ENCODE assay signal across 20 cellular contexts in the genomic region with DNA sequence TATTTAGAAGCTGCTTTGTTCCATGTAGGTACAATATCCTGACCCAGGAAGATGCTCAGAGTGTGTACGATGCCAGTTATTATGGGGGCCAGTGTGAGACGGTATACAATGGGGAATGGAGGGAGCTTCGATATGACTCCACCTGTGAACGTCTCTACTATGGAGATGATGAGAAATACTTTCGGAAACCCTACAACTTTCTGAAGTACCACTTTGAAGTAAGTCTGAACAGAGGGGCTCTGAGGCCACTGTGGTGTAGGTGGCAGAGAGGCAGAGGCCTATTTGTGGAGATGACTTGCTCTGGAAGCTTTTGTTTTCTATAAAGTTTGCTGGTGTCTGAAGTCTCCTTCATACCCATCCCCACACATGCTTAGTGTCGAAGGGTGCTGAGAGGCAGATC. TPM values are rescaled to one million over a fixed set of nuclear protein-coding genes. Genes with fewer than 3 reads are reported as not detected.
DNase-seq lines count a peak whose midpoint lies in the region; ATAC-seq and TF ChIP-seq lines count a peak whose summit lies in the region.
"Had no signal": no experiment of that assay in that cellular context is flagged by ENCODE, and none has a peak within 500 bp of the region (broad histone marks: within the 10 kb centered on the region; RNA-seq: fewer than 3 reads in every experiment).

No MANE protein-coding gene starts in this region.

- no peaks in the 10 kb centered on the region for H4K20me1 ChIP-seq in neural progenitor cell (ENCODE audit: low read depth)

- H3K4me3 ChIP-seq in neural progenitor cell: no peak overlapping the region
- H3K4me3 ChIP-seq: GM12878, GM23338 had no signal

- DNase-seq in activated T-cell treated with anti-CD3 and anti-CD28 coated beads, Interleukin-2, amount 50 U/mL, for 4 hours: no peak
- DNase-seq in activated T-cell treated with anti-CD3 and anti-CD28 coated beads for 4 hours (no peak), neural progenitor cell (ENCODE audit: low spot score) (no peak)
- peak in 1 of 2 donors; percentile 9 for DNase-seq in stimulated activated naive CD8-positive, alpha-beta T cell treated with anti-CD3 and anti-CD28 coated beads, Interleukin-15, amount 100 ng/mL, for 72 hours
- no peak for DNase-seq in stimulated activated naive CD8-positive, alpha-beta T cell treated with anti-CD3 and anti-CD28 coated beads, Interleukin-15, Interleukin-2, amounts not matched to agents 100 U/mL and 50 U/mL, for 24 hours
- DNase-seq: C1 segment of cervical spinal cord; Calu3; CD4-positive, alpha-beta memory T cell; COR-L47; DMS79; EL; GDM1; H9 had no signal

- TF ChIP-seq CTCF in neural progenitor cell (IDR thresholded peaks at IDR 0.05): no peak

- H3K9me3 ChIP-seq in neural progenitor cell (ENCODE audit: low read depth): no peaks in the 10 kb centered on the region

- H3K4me1 Mint-ChIP-seq in activated T-cell treated with anti-CD3 and anti-CD28 coated beads, Interleukin-2, amount 50 U/mL, for 4 hours (ENCODE audit: low read depth): no peaks in the 10 kb centered on the region
- no peaks in the 10 kb centered on the region for H3K4me1 Mint-ChIP-seq in stimulated activated naive CD8-positive, alpha-beta T cell treated with anti-CD3 and anti-CD28 coated beads, Interleukin-15, amount 100 ng/mL, for 72 hours
- H3K4me1 Mint-ChIP-seq in neural progenitor cell: no peaks in the 10 kb centered on the region
- H3K4me1 Mint-ChIP-seq: CD4-positive, alpha-beta memory T cell; GM23338; H9 had no signal

- no peak overlapping the region for H3K4me3 Mint-ChIP-seq in activated T-cell treated with anti-CD3 and anti-CD28 coated beads, Interleukin-2, amount 50 U/mL, for 4 hours
- H3K4me3 Mint-ChIP-seq in stimulated activated naive CD8-positive, alpha-beta T cell treated with anti-CD3 and anti-CD28 coated beads, Interleukin-15, amount 100 ng/mL, for 72 hours: no peak overlapping the region
- no peak overlapping the region for H3K4me3 Mint-ChIP-seq in neural progenitor cell
- H3K4me3 Mint-ChIP-seq: CD4-positive, alpha-beta memory T cell; GM23338; H9 had no signal

- no peak overlapping the region for H3K27ac ChIP-seq in neural progenitor cell

- H3K27ac Mint-ChIP-seq in stimulated activated naive CD8-positive, alpha-beta T cell treated with anti-CD3 and anti-CD28 coated beads, Interleukin-15, amount 100 ng/mL, for 72 hours: no peak overlapping the region
- no peak overlapping the region for H3K27ac Mint-ChIP-seq in neural progenitor cell
- H3K27ac Mint-ChIP-seq: CD4-positive, alpha-beta memory T cell; GM23338; H9 had no signal

- peaks cover 2% of the 10 kb centered on the region for H3K27me3 Mint-ChIP-seq in activated T-cell treated with anti-CD3 and anti-CD28 coated beads, Interleukin-2, amount 50 U/mL, for 4 hours (ENCODE audit: low read depth)
- peaks cover 5% of the 10 kb centered on the region for H3K27me3 Mint-ChIP-seq in stimulated activated naive CD8-positive, alpha-beta T cell treated with anti-CD3 and anti-CD28 coated beads, Interleukin-15, amount 100 ng/mL, for 72 hours
- H3K27me3 Mint-ChIP-seq in neural progenitor cell (ENCODE audit: insufficient read depth, low read depth): peaks cover 6% of the 10 kb centered on the region

- peak; percentile 40 to 56 for ATAC-seq in activated T-cell treated with anti-CD3 and anti-CD28 coated beads, Interleukin-2, amount 50 U/mL, for 4 hours
- peak; percentile 80 for ATAC-seq in stimulated activated naive CD8-positive, alpha-beta T cell treated with anti-CD3 and anti-CD28 coated beads, Interleukin-15, amount 100 ng/mL, for 72 hours
- ATAC-seq in stimulated activated naive CD8-positive, alpha-beta T cell treated with anti-CD3 and anti-CD28 coated beads, Interleukin-15, Interleukin-2, amounts not matched to agents 100 U/mL and 50 U/mL, for 24 hours: no peak
- no peak for ATAC-seq in esophagus mucosa
- ATAC-seq: GM12878, GM23338, HCT116 had no signal

- no peaks in the 10 kb centered on the region for H3K9me3 Mint-ChIP-seq in activated T-cell treated with anti-CD3 and anti-CD28 coated beads, Interleukin-2, amount 50 U/mL, for 4 hours
- peaks cover 0 to 9% of the 10 kb centered on the region in 2 donors for H3K9me3 Mint-ChIP-seq in stimulated activated naive CD8-positive, alpha-beta T cell treated with anti-CD3 and anti-CD28 coated beads, Interleukin-15, amount 100 ng/mL, for 72 hours
- H3K9me3 Mint-ChIP-seq in neural progenitor cell: no peaks in the 10 kb centered on the region
- H3K9me3 Mint-ChIP-seq: GM23338, H9 had no signal

- H3K4me2 ChIP-seq in neural progenitor cell: no peak overlapping the region
- H3K4me2 ChIP-seq: GM23338 had no signal

- no peaks in the 10 kb centered on the region for H3K36me3 ChIP-seq in neural progenitor cell

- H2AFZ ChIP-seq in neural progenitor cell (replicated peaks): peak overlapping the region; percentile 31
- H2AFZ ChIP-seq: GM23338 had no signal

- H3K79me2 ChIP-seq in neural progenitor cell (ENCODE audit: low read depth): no peaks in the 10 kb centered on the region

- no peaks in the 10 kb centered on the region for H3K36me3 Mint-ChIP-seq in activated T-cell treated with anti-CD3 and anti-CD28 coated beads, Interleukin-2, amount 50 U/mL, for 4 hours (ENCODE audit: insufficient read depth)
- H3K36me3 Mint-ChIP-seq in neural progenitor cell: no peaks in the 10 kb centered on the region
- H3K36me3 Mint-ChIP-seq: CD4-positive, alpha-beta memory T cell had no signal

- no peaks in the 10 kb centered on the region for H3F3A ChIP-seq in neural progenitor cell (ENCODE audit: low read depth)

- H3K4me1 ChIP-seq in neural progenitor cell: no peaks in the 10 kb centered on the region

- H3K9ac ChIP-seq in neural progenitor cell: no peak overlapping the region

- H3K27me3 ChIP-seq in neural progenitor cell: no peaks in the 10 kb centered on the region

RNA-seq across cellular contexts. Expression of a gene that starts 26.8 kb away (rescaled TPM):
- not detected for total RNA-seq in activated T-cell treated with anti-CD3 and anti-CD28 coated beads, Interleukin-2, amount 50 U/mL, for 4 hours
- total RNA-seq in neural progenitor cell (ENCODE audit: low replicate concordance): not detected in 2 replicates
- total RNA-seq in esophagus mucosa: not detected
- total RNA-seq: A172; A673; Calu3; CD4-positive, alpha-beta memory T cell; GM12878; GM23338; H4; H9 had no signal

Comparison
In these comparisons a context has a peak if more than half of its experiments do, and no peak if none do; other contexts are left out.
1. ATAC-seq: peak in activated T-cell treated with anti-CD3 and anti-CD28 coated beads, Interleukin-2, amount 50 U/mL, for 4 hours (2 of 2) and stimulated activated naive CD8-positive, alpha-beta T cell treated with anti-CD3 and anti-CD28 coated beads, Interleukin-15, amount 100 ng/mL, for 72 hours (single experiment); none in stimulated activated naive CD8-positive, alpha-beta T cell treated with anti-CD3 and anti-CD28 coated beads, Interleukin-15, Interleukin-2, amounts not matched to agents 100 U/mL and 50 U/mL, for 24 hours (single experiment) and esophagus mucosa (single experiment).